ENCODE assay signal across 8 cellular contexts in the genomic region with DNA sequence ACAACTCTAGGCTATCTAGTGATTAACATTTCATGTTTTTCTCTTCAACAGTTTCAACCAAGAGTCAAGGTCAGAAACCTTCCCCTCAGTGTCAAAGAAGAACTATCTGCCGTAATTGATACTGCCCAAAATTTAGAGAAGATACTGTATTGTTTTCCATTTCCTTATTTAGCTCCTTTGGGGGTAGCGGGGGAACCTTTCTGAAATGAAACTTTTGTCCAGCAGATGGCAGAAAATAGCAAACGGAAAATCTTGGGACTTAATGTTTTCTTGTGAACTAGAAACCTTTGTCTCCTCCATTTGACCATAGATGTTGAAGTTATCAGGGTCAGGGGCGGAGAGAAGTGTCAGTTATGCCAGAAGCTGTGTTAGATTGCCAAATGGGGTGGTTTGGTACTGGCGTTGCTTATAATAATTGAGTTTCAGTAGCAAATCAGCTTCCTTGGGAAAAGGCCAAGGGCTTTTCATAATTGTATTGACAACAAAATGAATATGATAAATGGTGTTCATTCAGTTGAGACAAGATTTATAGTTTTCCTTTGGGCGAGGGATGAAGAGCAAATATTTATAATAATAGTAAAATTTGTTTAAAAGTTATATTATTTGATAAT.
DNase-seq lines count a peak whose midpoint lies in the region; TF ChIP-seq lines count a peak whose summit lies in the region.

No MANE protein-coding gene starts in this region.

- no peak for TF ChIP-seq POLR2A in erythroblast (IDR thresholded peaks at IDR 0.05; ENCODE audit: low read length)

- H3K4me1 Mint-ChIP-seq in osteocyte (ENCODE audit: unreplicated experiment): no peaks in the 10 kb centered on the region

- no peak overlapping the region for H3K4me3 Mint-ChIP-seq in osteocyte (ENCODE audit: unreplicated experiment)

- H3K27me3 Mint-ChIP-seq in osteocyte (ENCODE audit: unreplicated experiment): no peaks in the 10 kb centered on the region

- H3K27ac Mint-ChIP-seq in osteocyte (ENCODE audit: unreplicated experiment): no peak overlapping the region

- TF ChIP-seq CTCF in osteocyte (IDR thresholded peaks at IDR 0.05): peak; percentile 80

- DNase-seq in NCI-H345 (lab: John Stamatoyannopoulos, UW): peak; percentile 40
- DNase-seq in NCI-H345 treated with DMSO at 0.1 percent for 48 hours (lab: John Stamatoyannopoulos, UW; ENCODE audit: unreplicated experiment): no peak
- DNase-seq in HS-5 (ENCODE audit: low read depth): peak; percentile 37
- DNase-seq in SIG-M5 (lab: John Stamatoyannopoulos, UW): peak; percentile 4
- DNase-seq in erythroblast (lab: John Stamatoyannopoulos, UW): peak; percentile 68 to 73
- no peak for DNase-seq in osteocyte (ENCODE audit: extremely low spot score, unreplicated experiment)
- DNase-seq in NCI-H1436 treated with DMSO at 0.1 percent for 48 hours (lab: John Stamatoyannopoulos, UW): no peak
- DNase-seq in DMS79 treated with DMSO at 0.1 percent for 48 hours (lab: John Stamatoyannopoulos, UW): no peak

- no peaks in the 10 kb centered on the region for H3K9me3 Mint-ChIP-seq in osteocyte (ENCODE audit: unreplicated experiment)

- H3K36me3 Mint-ChIP-seq in osteocyte (ENCODE audit: unreplicated experiment): no peaks in the 10 kb centered on the region

Comparison
In these comparisons a context has a peak if more than half of its experiments do, and no peak if none do; other contexts are left out.
1. DNase-seq: peak in NCI-H345 (single experiment), HS-5 (single experiment), SIG-M5 (single experiment) and erythroblast (2 of 2); none in NCI-H345 treated with DMSO at 0.1 percent for 48 hours (single experiment), osteocyte (single experiment), NCI-H1436 treated with DMSO at 0.1 percent for 48 hours (single experiment) and DMS79 treated with DMSO at 0.1 percent for 48 hours (single experiment).